Comparison of ENCODE assay signal across 10 cellular contexts in genomic region chr1:220818421-220819173, GRCh38. TPM values are rescaled to one million over a fixed set of nuclear protein-coding genes. Genes with fewer than 3 reads are reported as not detected.
A peak's percentile ranks its signal among the peaks of the same experiment; 100 is the strongest.
DNase-seq lines count a peak whose midpoint lies in the region; ATAC-seq lines count a peak whose summit lies in the region.
"Had no signal": no experiment of that assay in that cellular context is flagged by ENCODE, and none has a peak within 500 bp of the region (broad histone marks: within the 10 kb centered on the region; RNA-seq: fewer than 3 reads in every experiment).

No MANE protein-coding gene starts in this region.

- no peaks in the 10 kb centered on the region for H3K4me1 Mint-ChIP-seq in CD4-positive, alpha-beta memory T cell
- H3K4me1 Mint-ChIP-seq: activated B cell treated with CpG ODN at 0.5 μM for 24 hours had no signal

- H3K4me1 ChIP-seq in SJSA1 (replicated peaks): peaks cover 14% of the 10 kb centered on the region
- no peaks in the 10 kb centered on the region for H3K4me1 ChIP-seq in CD4-positive, alpha-beta memory T cell (ENCODE audit: insufficient read depth, low read length)

- H3K27me3 Mint-ChIP-seq in CD4-positive, alpha-beta memory T cell: peaks cover 6 to 12% of the 10 kb centered on the region in 2 donors

- no peaks in the 10 kb centered on the region for H3K36me3 Mint-ChIP-seq in CD4-positive, alpha-beta memory T cell

- H3K9me3 ChIP-seq in SJSA1 (replicated peaks): no peaks in the 10 kb centered on the region
- no peaks in the 10 kb centered on the region for H3K9me3 ChIP-seq in CD4-positive, alpha-beta memory T cell (ENCODE audit: control insufficient read depth in 1 of 2, low read length in 2 of 2)

- intact Hi-C loops in CD4-positive, alpha-beta memory T cell (cut with micrococcal nuclease): loop anchor here (10.0 kb wide), 1 partner anchor 1636 kb away; no protein-coding TSS in a partner anchor

- POLR2A ChIA-PET in CD4-positive, alpha-beta memory T cell (lab: Charles Lee; ENCODE audit: partially characterized antibody): no interaction called here

- ATAC-seq in stimulated activated naive CD8-positive, alpha-beta T cell treated with anti-CD3 and anti-CD28 coated beads, Interleukin-15, Interleukin-2, amounts not matched to agents 100 U/mL and 50 U/mL, for 24 hours: no peak
- no peak for ATAC-seq in HG02763 (IDR thresholded peaks at IDR 0.05; ENCODE audit: unreplicated experiment)

- no peaks in the 10 kb centered on the region for H3K9me3 Mint-ChIP-seq in CD4-positive, alpha-beta memory T cell

- H3K36me3 ChIP-seq in SJSA1: no peaks in the 10 kb centered on the region
- no peaks in the 10 kb centered on the region for H3K36me3 ChIP-seq in CD4-positive, alpha-beta memory T cell (ENCODE audit: insufficient read depth, low read length)

- no peak overlapping the region for H3K4me3 Mint-ChIP-seq in CD4-positive, alpha-beta memory T cell
- H3K4me3 Mint-ChIP-seq: activated B cell treated with CpG ODN at 0.5 μM for 24 hours had no signal

- CTCF ChIA-PET in CD4-positive, alpha-beta memory T cell (lab: Charles Lee; ENCODE audit: partially characterized antibody): interaction anchor here (1.3 kb wide), 1 partner anchor 8 kb away, joined by 6 read pairs; no protein-coding TSS in a partner anchor

- H3K27ac Mint-ChIP-seq in CD4-positive, alpha-beta memory T cell: no peak overlapping the region
- H3K27ac Mint-ChIP-seq: activated B cell treated with CpG ODN at 0.5 μM for 24 hours had no signal

- H3K4me3 ChIP-seq in SJSA1: no peak overlapping the region
- H3K4me3 ChIP-seq in skeletal muscle cell (ENCODE audit: low read depth, low read length): no peak overlapping the region
- no peak overlapping the region for H3K4me3 ChIP-seq in CD4-positive, alpha-beta memory T cell (ENCODE audit: low read length in 2 of 2)

- H3K27me3 ChIP-seq in SJSA1 (replicated peaks): no peaks in the 10 kb centered on the region
- no peaks in the 10 kb centered on the region for H3K27me3 ChIP-seq in CD4-positive, alpha-beta memory T cell (ENCODE audit: insufficient read depth, low read length)

- DNase-seq in ELR (ENCODE audit: low read depth): peak; percentile 95
- peak; percentile 81 to 85 for DNase-seq in SJSA1 (ENCODE audit: low read depth in 1 of 2, low spot score in 2 of 2)
- DNase-seq in iPS DF 19.7 (ENCODE audit: low read depth, low spot score): peak; percentile 35
- peak; percentile 80 for DNase-seq in skeletal muscle cell (ENCODE audit: low read depth)
- no peak for DNase-seq in HuH-7.5 (ENCODE audit: low spot score)
- no peak for DNase-seq in stimulated activated naive CD8-positive, alpha-beta T cell treated with anti-CD3 and anti-CD28 coated beads, Interleukin-15, Interleukin-2, amounts not matched to agents 100 U/mL and 50 U/mL, for 24 hours
- no peak for DNase-seq in CD4-positive, alpha-beta memory T cell
- DNase-seq: activated B cell treated with CpG ODN at 0.5 μM for 24 hours, DMS79 had no signal

- H3K27ac ChIP-seq in SJSA1: peak overlapping the region; percentile 39
- no peak overlapping the region for H3K27ac ChIP-seq in CD4-positive, alpha-beta memory T cell (ENCODE audit: low read depth, low read length)

RNA-seq across cellular contexts. Expression of gene MTARC1, which starts 31.9 kb away (rescaled TPM):
- not detected in 2 replicates for total RNA-seq in SJSA1 (2014; rRNA removed; shearing (Covaris generic))
- total RNA-seq in CD4-positive, alpha-beta memory T cell: not detected
- not detected for polyA plus RNA-seq in CD4-positive, alpha-beta memory T cell

Comparison
In these comparisons a context has a peak if more than half of its experiments do, and no peak if none do; other contexts are left out.
1. DNase-seq: peak in ELR (single experiment), SJSA1 (2 of 2), iPS DF 19.7 (single experiment) and skeletal muscle cell (single experiment); none in HuH-7.5 (single experiment), stimulated activated naive CD8-positive, alpha-beta T cell treated with anti-CD3 and anti-CD28 coated beads, Interleukin-15, Interleukin-2, amounts not matched to agents 100 U/mL and 50 U/mL, for 24 hours (single experiment) and CD4-positive, alpha-beta memory T cell (0 of 5).